24 cellular contexts compared by ENCODE assay signal in the genomic region with DNA sequence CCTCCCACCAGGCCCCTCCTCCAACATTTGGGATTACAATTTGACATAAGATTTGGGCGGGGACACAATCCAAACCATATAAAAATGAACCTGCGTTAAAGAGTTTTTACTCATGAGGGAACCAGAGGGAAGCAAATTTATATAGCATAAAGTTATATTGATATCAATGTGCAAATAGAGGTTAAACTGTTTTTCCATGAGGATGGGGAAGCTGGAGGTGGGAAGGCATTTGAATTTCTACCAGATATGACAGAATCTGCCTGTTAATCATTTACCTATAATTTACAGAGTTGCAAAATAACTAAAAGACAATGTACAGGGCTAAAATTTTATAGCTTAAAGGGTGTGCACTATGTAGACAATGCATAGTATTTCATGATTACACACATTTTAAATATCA.
"Had no signal": no experiment of that assay in that cellular context is flagged by ENCODE, and none has a peak within 500 bp of the region (broad histone marks: within the 10 kb centered on the region; RNA-seq: fewer than 3 reads in every experiment).

No MANE protein-coding gene starts in this region.

- H3K27ac ChIP-seq: colonic mucosa, coronary artery, dorsolateral prefrontal cortex, epithelial cell of prostate, esophagus muscularis mucosa, esophagus squamous epithelium, foreskin keratinocyte, gastrocnemius medialis, gastroesophageal sphincter, heart left ventricle, heart right ventricle had no signal

- H3K27me3 Mint-ChIP-seq: dendritic cell treated with granulocyte-macrophage colony-stimulating factor and Interleukin-4, amounts not matched to agents 40 ng/mL and 50 ng/mL, for 4 days; effector memory CD8-positive, alpha-beta T cell had no signal

- H3K4me1 ChIP-seq: colonic mucosa, esophagus muscularis mucosa, esophagus squamous epithelium, foreskin keratinocyte, gastrocnemius medialis, gastroesophageal sphincter, heart left ventricle, heart right ventricle had no signal

- H3K27me3 ChIP-seq: colonic mucosa, dorsolateral prefrontal cortex, esophagus muscularis mucosa, esophagus squamous epithelium, foreskin keratinocyte, gastrocnemius medialis, gastroesophageal sphincter, heart left ventricle, heart right ventricle had no signal

- H3K4me3 Mint-ChIP-seq: dendritic cell treated with granulocyte-macrophage colony-stimulating factor and Interleukin-4, amounts not matched to agents 40 ng/mL and 50 ng/mL, for 4 days; effector memory CD8-positive, alpha-beta T cell had no signal

- H3K9me3 Mint-ChIP-seq: dendritic cell treated with granulocyte-macrophage colony-stimulating factor and Interleukin-4, amounts not matched to agents 40 ng/mL and 50 ng/mL, for 4 days had no signal

- H3K4me3 ChIP-seq: colonic mucosa, coronary artery, dorsolateral prefrontal cortex, esophagus muscularis mucosa, esophagus squamous epithelium, gastrocnemius medialis, gastroesophageal sphincter, heart left ventricle, heart right ventricle had no signal

- DNase-seq: cortex of kidney; dermis blood vessel endothelial cell; dorsolateral prefrontal cortex; effector CD4-positive, alpha-beta T cell; effector CD8-positive, alpha-beta T cell; effector memory CD4-positive, alpha-beta T cell; effector memory CD8-positive, alpha-beta T cell; erythroblast; esophagus squamous epithelium; foreskin fibroblast; foreskin keratinocyte; foreskin melanocyte; gastrocnemius medialis; glutamatergic neuron; head of caudate nucleus; heart left ventricle; heart right ventricle had no signal

- H3K9me3 ChIP-seq: colonic mucosa, esophagus muscularis mucosa, esophagus squamous epithelium, gastrocnemius medialis, gastroesophageal sphincter, heart left ventricle, heart right ventricle had no signal

- H3K36me3 ChIP-seq: colonic mucosa, esophagus muscularis mucosa, esophagus squamous epithelium, gastrocnemius medialis, gastroesophageal sphincter, heart left ventricle, heart right ventricle had no signal

- H3K27ac Mint-ChIP-seq: dendritic cell treated with granulocyte-macrophage colony-stimulating factor and Interleukin-4, amounts not matched to agents 40 ng/mL and 50 ng/mL, for 4 days; effector memory CD8-positive, alpha-beta T cell had no signal

- ATAC-seq: effector memory CD8-positive, alpha-beta T cell; esophagus mucosa; foreskin keratinocyte; gastrocnemius medialis; gastroesophageal sphincter; heart left ventricle; heart right ventricle had no signal
